In genomic region chr6:3162067-3162497, GRCh38 we compare ENCODE assay signal across 8 cellular contexts. TPM values are rescaled to one million over a fixed set of nuclear protein-coding genes. Genes with fewer than 3 reads are reported as not detected.
DNase-seq lines count a peak whose midpoint lies in the region; ATAC-seq and TF ChIP-seq lines count a peak whose summit lies in the region.

No MANE protein-coding gene starts in this region.

- H3K9ac ChIP-seq in colonic mucosa (ENCODE audit: low read depth in 2 of 2, low read length in 2 of 2), result no peak overlapping the region

- peaks cover 34% of the 10 kb centered on the region for H3K4me1 ChIP-seq in CD8-positive, alpha-beta T cell (ENCODE audit: insufficient read depth, low read length)
- no peaks in the 10 kb centered on the region for H3K4me1 ChIP-seq in colonic mucosa

- H3K27ac ChIP-seq in CD8-positive, alpha-beta T cell (ENCODE audit: low read depth, low read length), result no peak overlapping the region
- peak overlapping the region; percentile 97 for H3K27ac ChIP-seq in colonic mucosa

- intact Hi-C loops in CD8-positive, alpha-beta T cell (cut with DNase I, micrococcal nuclease), result loop anchor here (1.0 to 10.0 kb wide), 9 partner anchors 63 to 1840 kb away; partner anchors contain the start of genes NQO2 (in 1 of the 2), PSMG4 (in 1 of the 2), RIPK1 (in 1 of the 2) and RPP40 (in 1 of the 2)
- intact Hi-C loops in colonic mucosa (cut with DNase I), result no loop called here

- H3K9me3 Mint-ChIP-seq in CD8-positive, alpha-beta T cell, result no peaks in the 10 kb centered on the region
- no peaks in the 10 kb centered on the region for H3K9me3 Mint-ChIP-seq in neural crest cell

- H3K4me1 Mint-ChIP-seq in CD8-positive, alpha-beta T cell (ENCODE audit: low read depth), result peaks cover 37% of the 10 kb centered on the region
- H3K4me1 Mint-ChIP-seq in neural crest cell, result peaks cover 72% of the 10 kb centered on the region

- CTCF ChIA-PET in CD8-positive, alpha-beta T cell (lab: Charles Lee), result interaction anchor here (2.2 to 2.6 kb wide), 2 partner anchors 12 to 90 kb away, joined by 5 to 9 read pairs; no protein-coding TSS in a partner anchor

- no peak for ATAC-seq in CD8-positive, alpha-beta T cell
- ATAC-seq in GM18511 (IDR thresholded peaks at IDR 0.05; ENCODE audit: unreplicated experiment), result no peak

- no peak for DNase-seq in CD8-positive, alpha-beta T cell
- DNase-seq in NCI-H2227 treated with DMSO at 0.1 percent for 48 hours (lab: John Stamatoyannopoulos, UW) (peak; percentile 48), colonic mucosa (no peak), neural crest cell (ENCODE audit: low read depth, low spot score) (no peak), superior temporal gyrus (ENCODE audit: extremely low spot score) (no peak), NCI-H510A treated with DMSO at 0.1 percent for 48 hours (lab: John Stamatoyannopoulos, UW) (no peak), 8988T (no peak)

- H3K27me3 Mint-ChIP-seq in CD8-positive, alpha-beta T cell (ENCODE audit: low read depth), result no peaks in the 10 kb centered on the region
- peaks cover 35% of the 10 kb centered on the region for H3K27me3 Mint-ChIP-seq in neural crest cell (ENCODE audit: low read depth)

- H3K36me3 ChIP-seq in CD8-positive, alpha-beta T cell (ENCODE audit: insufficient read depth, low read length), result no peaks in the 10 kb centered on the region
- H3K36me3 ChIP-seq in colonic mucosa, result no peaks in the 10 kb centered on the region

- peak overlapping the region; percentile 82 for H3K4me3 Mint-ChIP-seq in CD8-positive, alpha-beta T cell
- peak overlapping the region; percentile 92 for H3K4me3 Mint-ChIP-seq in neural crest cell

- H3K36me3 Mint-ChIP-seq in CD8-positive, alpha-beta T cell, result no peaks in the 10 kb centered on the region
- H3K36me3 Mint-ChIP-seq in neural crest cell (ENCODE audit: low read depth), result no peaks in the 10 kb centered on the region

- POLR2A ChIA-PET in CD8-positive, alpha-beta T cell (lab: Charles Lee), result no interaction called here

- peak overlapping the region; percentile 38 for H3K27ac Mint-ChIP-seq in CD8-positive, alpha-beta T cell
- no peak overlapping the region for H3K27ac Mint-ChIP-seq in neural crest cell (ENCODE audit: unreplicated experiment)

- no peak for TF ChIP-seq CTCF in CD8-positive, alpha-beta T cell (IDR thresholded peaks at IDR 0.05)
- TF ChIP-seq CTCF in colonic mucosa (IDR thresholded peaks at IDR 0.05) (no peak), neural crest cell (conservative IDR thresholded peaks at IDR 0.05) (no peak)

- H3K4me3 ChIP-seq in CD8-positive, alpha-beta T cell (ENCODE audit: low read depth, low read length), result peak overlapping the region; percentile 71
- H3K4me3 ChIP-seq in colonic mucosa, result peak overlapping the region; percentile 62

- no peaks in the 10 kb centered on the region for H3K27me3 ChIP-seq in CD8-positive, alpha-beta T cell (ENCODE audit: insufficient read depth, low read length)
- no peaks in the 10 kb centered on the region for H3K27me3 ChIP-seq in colonic mucosa

- no peaks in the 10 kb centered on the region for H3K9me3 ChIP-seq in CD8-positive, alpha-beta T cell (ENCODE audit: low read length)
- H3K9me3 ChIP-seq in colonic mucosa, result no peaks in the 10 kb centered on the region

RNA-seq across cellular contexts. Expression of gene TUBB2A, which starts 4.7 kb away (rescaled TPM):
- 10 to 100 TPM; 61.4 to 63.9 TPM for total RNA-seq in CD8-positive, alpha-beta T cell
- total RNA-seq in colonic mucosa (10 to 100 TPM; 20.4 to 43.2 TPM), neural crest cell (167 and 177 TPM in 2 replicates)

RNA-seq across cellular contexts. Expression of gene BPHL, which starts 43.6 kb away (rescaled TPM):
- 1 to 10 TPM; 3.7 to 5.5 TPM for total RNA-seq in CD8-positive, alpha-beta T cell
- total RNA-seq in colonic mucosa, result 10 to 100 TPM; 13.4 to 31.7 TPM
- 45.7 and 47.4 TPM in 2 replicates for total RNA-seq in neural crest cell
